11 cellular contexts compared by ENCODE assay signal in genomic region chr10:122494833-122495232, GRCh38. TPM values are rescaled to one million over a fixed set of nuclear protein-coding genes. Genes with fewer than 3 reads are reported as not detected.
DNase-seq lines count a peak whose midpoint lies in the region; ATAC-seq and TF ChIP-seq lines count a peak whose summit lies in the region.
"Had no signal": no experiment of that assay in that cellular context is flagged by ENCODE, and none has a peak within 500 bp of the region (broad histone marks: within the 10 kb centered on the region; RNA-seq: fewer than 3 reads in every experiment).

No MANE protein-coding gene starts in this region.

- H3K9me3 ChIP-seq in RWPE2 (ENCODE audit: severe bottlenecking) = no peaks in the 10 kb centered on the region

- DNase-seq in AG08395 (ENCODE audit: low spot score) = peak; percentile 87
- DNase-seq in RWPE2 (ENCODE audit: low spot score) = peak; percentile 96
- peak; percentile 84 for DNase-seq in fibroblast of gingiva (ENCODE audit: low read depth)
- peak; percentile 91 for DNase-seq in osteocyte (ENCODE audit: extremely low spot score, unreplicated experiment)
- no peak for DNase-seq in CD14-positive monocyte (ENCODE audit: low spot score)
- DNase-seq in activated CD8-positive, alpha-beta memory T cell treated with anti-CD3 and anti-CD28 coated beads, Interleukin-2, amount 50 U/mL, for 4 hours = no peak
- no peak for DNase-seq in activated naive CD4-positive, alpha-beta T cell treated with Interleukin-2 at 50 U/mL for 16 hours
- DNase-seq: effector CD4-positive, alpha-beta T cell; Karpas-422 had no signal

- H3K4me1 ChIP-seq in RWPE2 (ENCODE audit: insufficient read depth, poor library complexity, severe bottlenecking) = peaks cover 38% of the 10 kb centered on the region

- peaks cover 32% of the 10 kb centered on the region for H3K36me3 Mint-ChIP-seq in osteocyte (ENCODE audit: unreplicated experiment)
- H3K36me3 Mint-ChIP-seq in CD14-positive monocyte = no peaks in the 10 kb centered on the region

- peak overlapping the region; percentile 12 for H3K4me3 ChIP-seq in RWPE2 (ENCODE audit: severe bottlenecking)

- intact Hi-C loops in CD14-positive monocyte (cut with micrococcal nuclease) = no loop called here

- H3K4me3 Mint-ChIP-seq in osteocyte (ENCODE audit: unreplicated experiment) (peak overlapping the region; percentile 60), CD14-positive monocyte (no peak overlapping the region)

- H3K9me3 Mint-ChIP-seq in osteocyte (ENCODE audit: unreplicated experiment) (peaks cover 4% of the 10 kb centered on the region), CD14-positive monocyte (peaks cover 0 to 3% (median 0%) of the 10 kb centered on the region in 7 donors)

- H3K27ac Mint-ChIP-seq in osteocyte (ENCODE audit: unreplicated experiment) = peak overlapping the region; percentile 95
- peak overlapping the region in 1 of 7 donors; percentile 3 for H3K27ac Mint-ChIP-seq in CD14-positive monocyte

- H3K36me3 ChIP-seq in RWPE2 (ENCODE audit: low read depth) = peaks cover 29% of the 10 kb centered on the region

- peak overlapping the region; percentile 95 for H3K27ac ChIP-seq in RWPE2 (ENCODE audit: poor library complexity, severe bottlenecking)

- H3K4me1 Mint-ChIP-seq in osteocyte (ENCODE audit: unreplicated experiment) (peaks cover 93% of the 10 kb centered on the region), CD14-positive monocyte (peaks cover 26% of the 10 kb centered on the region)

- no peak for TF ChIP-seq CTCF in RWPE2 (IDR thresholded peaks at IDR 0.05; ENCODE audit: poor library complexity, severe bottlenecking)
- TF ChIP-seq CTCF in osteocyte (IDR thresholded peaks at IDR 0.05) = no peak
- TF ChIP-seq CTCF in CD14-positive monocyte (IDR thresholded peaks at IDR 0.05) = no peak

- no peaks in the 10 kb centered on the region for H3K27me3 ChIP-seq in RWPE2 (ENCODE audit: insufficient read depth, poor library complexity, severe bottlenecking)

- ATAC-seq in RWPE2 (ENCODE audit: low read depth) (peak; percentile 89), GM18519 (IDR thresholded peaks at IDR 0.05; ENCODE audit: low FRiP score, unreplicated experiment) (no peak)
- ATAC-seq: Panc1 had no signal

- no peaks in the 10 kb centered on the region for H3K27me3 Mint-ChIP-seq in osteocyte (ENCODE audit: unreplicated experiment)
- peaks cover 16 to 44% (median 28%) of the 10 kb centered on the region in 3 donors for H3K27me3 Mint-ChIP-seq in CD14-positive monocyte (ENCODE audit: low read depth in 3 of 3)

RNA-seq across cellular contexts. Expression of gene HTRA1, which starts 33.5 kb away (rescaled TPM):
- total RNA-seq in osteocyte = 1,546 and 1,638 TPM in 2 replicates
- 1 to 10 TPM in 1 of 2 donors, under 1 TPM in 1; 0.84 to 4.7 TPM for polyA plus RNA-seq in CD14-positive monocyte

RNA-seq across cellular contexts. Expression of gene ARMS2, which starts 40.4 kb away (rescaled TPM):
- not detected in 2 replicates for total RNA-seq in osteocyte
- polyA plus RNA-seq in CD14-positive monocyte = not detected

Comparison
In these comparisons a context has a peak if more than half of its experiments do, and no peak if none do; other contexts are left out.
1. DNase-seq: peak in AG08395 (single experiment), RWPE2 (single experiment), fibroblast of gingiva (single experiment) and osteocyte (single experiment); none in CD14-positive monocyte (single experiment), activated CD8-positive, alpha-beta memory T cell treated with anti-CD3 and anti-CD28 coated beads, Interleukin-2, amount 50 U/mL, for 4 hours (single experiment) and activated naive CD4-positive, alpha-beta T cell treated with Interleukin-2 at 50 U/mL for 16 hours (single experiment).